ENCODE assay signal across 8 cellular contexts in genomic region chr19:17260842-17261325, GRCh38. TPM values are rescaled to one million over a fixed set of nuclear protein-coding genes. Genes with fewer than 3 reads are reported as not detected.
DNase-seq lines count a peak whose midpoint lies in the region; ATAC-seq, FAIRE-seq and TF ChIP-seq lines count a peak whose summit lies in the region.

No MANE protein-coding gene starts in this region.

- no peaks in the 10 kb centered on the region for H3K79me1 ChIP-seq in mesenchymal stem cell (replicated peaks; ENCODE audit: low read length, poor library complexity, severe bottlenecking)

- H2BK12ac ChIP-seq in mesenchymal stem cell (ENCODE audit: low read length in 2 of 2), result no peak overlapping the region

- H3K4me2 ChIP-seq in A549 (peak overlapping the region; percentile 14; the same call in 1 of the 3 replicates), mesenchymal stem cell (ENCODE audit: low read length, poor library complexity, severe bottlenecking) (no peak overlapping the region)

- peak overlapping the region; percentile 47 to 75; a peak in 3 of 6 replicates for H3K27ac ChIP-seq in A549
- H3K27ac ChIP-seq in mesenchymal stem cell (ENCODE audit: low read length, poor library complexity, severe bottlenecking), result no peak overlapping the region

- no peak for TF ChIP-seq POLR2A in A549 (IDR thresholded peaks at IDR 0.05; ENCODE audit: low read length)

- no peak overlapping the region for H3K14ac ChIP-seq in mesenchymal stem cell (ENCODE audit: low read length in 2 of 2)

- H3K23ac ChIP-seq in mesenchymal stem cell (ENCODE audit: low read length in 2 of 2), result no peak overlapping the region

- 7% methylated on average over 15 of the region's 15 CpGs for WGBS in A549 (ENCODE audit: missing lambda C conversion rate)
- WGBS in mesenchymal stem cell, result 27% methylated on average over 14 of the region's 15 CpGs

- no peak overlapping the region for H3K4me3 ChIP-seq in A549
- no peak overlapping the region for H3K4me3 ChIP-seq in mesenchymal stem cell (ENCODE audit: insufficient read depth in 1 of 2, low read depth in 1 of 2, low read length in 2 of 2)

- H3K4me1 ChIP-seq in A549 (no peaks in the 10 kb centered on the region), mesenchymal stem cell (ENCODE audit: control insufficient read depth, insufficient read depth, low read depth, low read length) (no peaks in the 10 kb centered on the region)

- H3K18ac ChIP-seq in mesenchymal stem cell (ENCODE audit: low read depth in 1 of 2, low read length in 2 of 2), result no peak overlapping the region

- ATAC-seq in A549 (peak; percentile 99), GM18517 (IDR thresholded peaks at IDR 0.05; ENCODE audit: unreplicated experiment) (peak; percentile 72), HG03457 (IDR thresholded peaks at IDR 0.05; ENCODE audit: unreplicated experiment) (peak; percentile 58)

- H2AK5ac ChIP-seq in mesenchymal stem cell (ENCODE audit: low read length, severe bottlenecking), result no peak overlapping the region

- H2AFZ ChIP-seq in mesenchymal stem cell (ENCODE audit: low read depth, low read length), result no peak overlapping the region

- TF ChIP-seq CTCF in A549 (IDR thresholded peaks at IDR 0.05), result peak; percentile 75

- no peak for TF ChIP-seq EP300 in A549 (IDR thresholded peaks at IDR 0.05)

- H2BK15ac ChIP-seq in mesenchymal stem cell (ENCODE audit: low read depth, poor library complexity, severe bottlenecking), result no peak overlapping the region

- H2BK120ac ChIP-seq in mesenchymal stem cell (ENCODE audit: low read depth, low read length), result no peak overlapping the region

- no peak overlapping the region for H3K4ac ChIP-seq in mesenchymal stem cell (ENCODE audit: low read depth in 1 of 2, low read length in 2 of 2)

- TF ChIP-seq RAD21 in A549 (conservative IDR thresholded peaks at IDR 0.05 in 1 of 2, IDR thresholded peaks at IDR 0.05 in 1 of 2), result peak; percentile 55 to 63

- CTCF ChIA-PET in A549 (lab: Yijun Ruan, JAX), result interaction anchor here (0.6 to 8.0 kb wide), 27 partner anchors 11 to 603 kb away, joined by 3 to 77 read pairs (median 4); partner anchors contain the start of genes ANKLE1 and OCEL1

- POLR2A ChIA-PET in A549 (lab: Yijun Ruan, JAX), result no interaction called here

- H2BK5ac ChIP-seq in mesenchymal stem cell (ENCODE audit: low read depth, low read length, poor library complexity, severe bottlenecking), result no peak overlapping the region

- no peaks in the 10 kb centered on the region for H3K36me3 ChIP-seq in mesenchymal stem cell (ENCODE audit: control insufficient read depth in 1 of 2, insufficient read depth in 2 of 2, low read depth in 1 of 2, low read length in 2 of 2)

- H3K27me3 ChIP-seq in mesenchymal stem cell (ENCODE audit: control insufficient read depth in 1 of 2, insufficient read depth in 1 of 2, low read length in 2 of 2), result peaks cover 0 to 10% of the 10 kb centered on the region in 2 experiments

- FAIRE-seq in A549 (lab: Jason Lieb, UNC), result no peak

- H4K91ac ChIP-seq in mesenchymal stem cell (ENCODE audit: low read length), result no peak overlapping the region

- no peak overlapping the region for H3K9ac ChIP-seq in mesenchymal stem cell (ENCODE audit: low read length)

- H3K9me3 ChIP-seq in A549 (no peaks in the 10 kb centered on the region), mesenchymal stem cell (ENCODE audit: control insufficient read depth, low read length) (peaks cover 10% of the 10 kb centered on the region)

- H4K8ac ChIP-seq in mesenchymal stem cell (ENCODE audit: low read length), result no peak overlapping the region

- peak; percentile 87 to 89 for DNase-seq in A549 (ENCODE audit: low read depth in 1 of 2, low spot score in 1 of 2)
- DNase-seq in NCI-H774 (lab: John Stamatoyannopoulos, UW), result peak; percentile 81
- DNase-seq in activated CD4-positive, alpha-beta T cell treated with anti-CD3 and anti-CD28 coated beads, Interleukin-2, amount 50 U/mL, for 24 hours (ENCODE audit: low read depth in 1 of 2, low spot score in 1 of 2), result peak; percentile 87 to 91
- DNase-seq in ecto neural progenitor cell (ENCODE audit: low spot score), result peak; percentile 89
- DNase-seq in mesenchymal stem cell, result peak; percentile 71
- DNase-seq in stimulated activated CD8-positive, alpha-beta memory T cell treated with anti-CD3 and anti-CD28 coated beads, Interleukin-4, amount 100 ng/mL, for 4 hours (ENCODE audit: low read depth in 2 of 2, low spot score in 1 of 2), result peak; percentile 74 to 85

TF ChIP-seq in A549, 52 proteins besides CTCF, POLR2A, EP300 and RAD21:
- TF ChIP-seq MYC (IDR thresholded peaks at IDR 0.05; ENCODE audit: borderline replicate concordance, low read length), result no peak
- TF ChIP-seq ZC3H11A (IDR thresholded peaks at IDR 0.05), result no peak
- no peak for TF ChIP-seq EHMT2 (IDR thresholded peaks at IDR 0.05; ENCODE audit: low read depth)
- no peak for TF ChIP-seq ATOH8 (CRISPR knock-in tag; IDR thresholded peaks at IDR 0.05; ENCODE audit: low read depth)
- no peak for TF ChIP-seq ZFP36 (IDR thresholded peaks at IDR 0.05; ENCODE audit: borderline replicate concordance, partially characterized antibody)
- TF ChIP-seq ZNF302 (CRISPR knock-in tag; IDR thresholded peaks at IDR 0.05), result no peak
- no peak for TF ChIP-seq TFCP2L1 (CRISPR knock-in tag; IDR thresholded peaks at IDR 0.05)
- no peak for TF ChIP-seq E2F6 (IDR thresholded peaks at IDR 0.05; ENCODE audit: borderline replicate concordance, low read depth)
- peak; percentile 75 for TF ChIP-seq SMC3 (IDR thresholded peaks at IDR 0.05)
- TF ChIP-seq MAX (IDR thresholded peaks at IDR 0.05), result peak; percentile 76
TF ChIP-seq in A549: peak in this region for 2.

RNA-seq across cellular contexts. Expression of gene USHBP1, which starts 3.7 kb away (rescaled TPM):
- polyA plus RNA-seq in A549 (2011; rRNA removed), result 0.03 and 0.04 TPM in 2 replicates
- polyA plus RNA-seq in A549 (2012; cell fraction: cytosol; rRNA removed), result 0.03 TPM in 2 replicates
- polyA plus RNA-seq in A549 (2012; cell fraction: nucleus; rRNA removed), result 0.10 and 0.12 TPM in 2 replicates
- polyA plus RNA-seq in A549 (2017; fragmentation: RNase III; extraction: RNeasy Plus Mini Kit Qiagen cat#74134 plus additional on column Dnase treatment), result not detected in 3 replicates
- 0.08 TPM in 1 of 2 replicates, not detected in the other for polyA minus RNA-seq in A549 (2011; rRNA and poly(A)+ RNA removed)
- polyA plus RNA-seq in mesenchymal stem cell (2013, experiment 1 of 2), result not detected
- not detected for polyA plus RNA-seq in mesenchymal stem cell (2013, experiment 2 of 2)

RNA-seq across cellular contexts. Expression of gene BABAM1, which starts 6.4 kb away (rescaled TPM):
- 52.1 and 56.0 TPM in 2 replicates for polyA plus RNA-seq in A549 (2011; rRNA removed)
- 86.5 and 87.5 TPM in 2 replicates for polyA plus RNA-seq in A549 (2012; cell fraction: cytosol; rRNA removed)
- polyA plus RNA-seq in A549 (2012; cell fraction: nucleus; rRNA removed), result 96.9 and 101 TPM in 2 replicates
- polyA plus RNA-seq in A549 (2017; fragmentation: RNase III; extraction: RNeasy Plus Mini Kit Qiagen cat#74134 plus additional on column Dnase treatment), result 64.0 to 67.6 TPM (median 65.7 TPM) in 3 replicates
- 18.7 and 20.4 TPM in 2 replicates for polyA minus RNA-seq in A549 (2011; rRNA and poly(A)+ RNA removed)
- 100 TPM for polyA plus RNA-seq in mesenchymal stem cell (2013, experiment 1 of 2)
- polyA plus RNA-seq in mesenchymal stem cell (2013, experiment 2 of 2), result 103 TPM

RNA-seq across cellular contexts. Expression of gene NR2F6, which starts 15.2 kb away (rescaled TPM):
- 30.4 and 31.9 TPM in 2 replicates for polyA plus RNA-seq in A549 (2011; rRNA removed)
- 68.5 and 118 TPM in 2 replicates for polyA plus RNA-seq in A549 (2012; cell fraction: cytosol; rRNA removed)
- 86.5 and 152 TPM in 2 replicates for polyA plus RNA-seq in A549 (2012; cell fraction: nucleus; rRNA removed)
- 37.7 to 42.4 TPM (median 42.1 TPM) in 3 replicates for polyA plus RNA-seq in A549 (2017; fragmentation: RNase III; extraction: RNeasy Plus Mini Kit Qiagen cat#74134 plus additional on column Dnase treatment)
- polyA minus RNA-seq in A549 (2011; rRNA and poly(A)+ RNA removed), result 18.0 and 28.2 TPM in 2 replicates
- 47.1 TPM for polyA plus RNA-seq in mesenchymal stem cell (2013, experiment 1 of 2)
- polyA plus RNA-seq in mesenchymal stem cell (2013, experiment 2 of 2), result 46.4 TPM

RNA-seq across cellular contexts. Expression of gene ANKLE1, which starts 20.8 kb away (rescaled TPM):
- polyA plus RNA-seq in A549 (2011; rRNA removed), result 0.45 and 0.56 TPM in 2 replicates
- polyA plus RNA-seq in A549 (2012; cell fraction: cytosol; rRNA removed), result 0.93 and 1.0 TPM in 2 replicates
- 7.3 and 8.3 TPM in 2 replicates for polyA plus RNA-seq in A549 (2012; cell fraction: nucleus; rRNA removed)
- polyA plus RNA-seq in A549 (2017; fragmentation: RNase III; extraction: RNeasy Plus Mini Kit Qiagen cat#74134 plus additional on column Dnase treatment), result 0.74 to 1.2 TPM (median 1.0 TPM) in 3 replicates
- 0.33 TPM in 1 of 2 replicates, not detected in the other for polyA minus RNA-seq in A549 (2011; rRNA and poly(A)+ RNA removed)
- polyA plus RNA-seq in mesenchymal stem cell (2013, experiment 1 of 2), result 0.36 TPM
- polyA plus RNA-seq in mesenchymal stem cell (2013, experiment 2 of 2), result 0.34 TPM

RNA-seq across cellular contexts. Expression of gene OCEL1, which starts 34.9 kb away (rescaled TPM):
- polyA plus RNA-seq in A549 (2011; rRNA removed), result 5.5 and 8.5 TPM in 2 replicates
- polyA plus RNA-seq in A549 (2012; cell fraction: cytosol; rRNA removed), result 7.7 and 9.8 TPM in 2 replicates
- 9.2 and 9.3 TPM in 2 replicates for polyA plus RNA-seq in A549 (2012; cell fraction: nucleus; rRNA removed)
- 6.0 to 10.7 TPM (median 9.2 TPM) in 3 replicates for polyA plus RNA-seq in A549 (2017; fragmentation: RNase III; extraction: RNeasy Plus Mini Kit Qiagen cat#74134 plus additional on column Dnase treatment)
- polyA minus RNA-seq in A549 (2011; rRNA and poly(A)+ RNA removed), result 6.3 and 6.7 TPM in 2 replicates
- polyA plus RNA-seq in mesenchymal stem cell (2013, experiment 1 of 2), result 49.4 TPM
- 49.0 TPM for polyA plus RNA-seq in mesenchymal stem cell (2013, experiment 2 of 2)
